In genomic region chr6:107115695-107116327, GRCh38 we compare ENCODE assay signal across 8 cellular contexts. TPM values are rescaled to one million over a fixed set of nuclear protein-coding genes. Genes with fewer than 3 reads are reported as not detected.
DNase-seq lines count a peak whose midpoint lies in the region; ATAC-seq and TF ChIP-seq lines count a peak whose summit lies in the region.

No MANE protein-coding gene starts in this region.

- peaks cover 20% of the 10 kb centered on the region for H3K4me1 Mint-ChIP-seq in nephron

- 0 to 1% methylated on average over 8 to 28 of the region's 45 CpGs for WGBS in upper lobe of left lung, 2 donors

- peaks cover 32% of the 10 kb centered on the region for H3F3A ChIP-seq in DOHH2 (ENCODE audit: control insufficient read depth, insufficient read depth)

- H3K36me3 ChIP-seq in DOHH2 (ENCODE audit: control insufficient read depth, low read length) (no peaks in the 10 kb centered on the region), upper lobe of left lung (no peaks in the 10 kb centered on the region)

- H3K27me3 Mint-ChIP-seq in nephron (ENCODE audit: low read depth) = peaks cover 20% of the 10 kb centered on the region

- no peaks in the 10 kb centered on the region for H4K20me1 ChIP-seq in DOHH2 (ENCODE audit: control insufficient read depth, insufficient read depth, low read depth, low read length)

- ATAC-seq in upper lobe of left lung (ENCODE audit: low FRiP score in 2 of 2) = peak; percentile 54 to 62
- no peak for ATAC-seq in HG02840 (IDR thresholded peaks at IDR 0.05; ENCODE audit: low FRiP score, unreplicated experiment)

- peak overlapping the region; percentile 88 for H3K4me2 ChIP-seq in DOHH2 (ENCODE audit: low read length)

- H3K4me3 ChIP-seq in DOHH2 (ENCODE audit: low read length) (peak overlapping the region; percentile 87), HFF-Myc (replicated peaks; ENCODE audit: low read depth, low read length) (peak overlapping the region; percentile 60), upper lobe of left lung (peak overlapping the region; percentile 74 to 83 (median 82))

- H3K36me3 Mint-ChIP-seq in nephron (ENCODE audit: low read depth) = no peaks in the 10 kb centered on the region

- H3K9me2 ChIP-seq in DOHH2 (replicated peaks; ENCODE audit: control insufficient read depth, low read length) = no peaks in the 10 kb centered on the region

- H3K27ac Mint-ChIP-seq in nephron = peak overlapping the region; percentile 97 to 99 (median 99)

- peaks cover 18% of the 10 kb centered on the region for H3K79me2 ChIP-seq in DOHH2 (ENCODE audit: control insufficient read depth, low read length)

- H3K4me1 ChIP-seq in DOHH2 (ENCODE audit: control insufficient read depth, low read length) (peaks cover 52% of the 10 kb centered on the region), upper lobe of left lung (peaks cover 13 to 24% (median 20%) of the 10 kb centered on the region in 4 donors)

- peak overlapping the region; percentile 90 to 94 (median 94) for H3K4me3 Mint-ChIP-seq in nephron

- TF ChIP-seq POLR2A in upper lobe of left lung (IDR thresholded peaks at IDR 0.05) = no peak

- H3K27ac ChIP-seq in DOHH2 (ENCODE audit: low read depth, low read length) = peak overlapping the region; percentile 89
- peak overlapping the region in 3 of 4 donors; percentile 58 to 74 (median 61) for H3K27ac ChIP-seq in upper lobe of left lung

- H3K27me3 ChIP-seq in DOHH2 (ENCODE audit: control insufficient read depth, low read length) (no peaks in the 10 kb centered on the region), upper lobe of left lung (peaks cover 0 to 2% (median 0%) of the 10 kb centered on the region in 4 donors)

- H3K9me3 Mint-ChIP-seq in nephron = no peaks in the 10 kb centered on the region

- DNase-seq in HFF-Myc (ENCODE audit: extremely low read depth, low read depth) (no peak), NCI-H345 (lab: John Stamatoyannopoulos, UW) (peak; percentile 68), fibroblast of peridontal ligament (ENCODE audit: extremely low read depth) (peak; percentile 16), upper lobe of left lung (peak; percentile 57 to 87)
- DNase-seq in activated CD8-positive, alpha-beta memory T cell treated with anti-CD3 and anti-CD28 coated beads, Interleukin-2, amount 50 U/mL, for 48 hours = peak; percentile 73

- H3K9me3 ChIP-seq in DOHH2 (ENCODE audit: control insufficient read depth, insufficient read depth, low read length) (no peaks in the 10 kb centered on the region), upper lobe of left lung (no peaks in the 10 kb centered on the region)

- TF ChIP-seq EP300 in upper lobe of left lung (IDR thresholded peaks at IDR 0.05) = no peak

- TF ChIP-seq CTCF in DOHH2 (IDR thresholded peaks at IDR 0.05; ENCODE audit: low read depth, low read length, poor library complexity, severe bottlenecking) (no peak), HFF-Myc (IDR thresholded peaks at IDR 0.05; ENCODE audit: low read depth, low read length, missing control alignments) (no peak), nephron (IDR thresholded peaks at IDR 0.05; ENCODE audit: unreplicated experiment in 3 of 3) (no peak), upper lobe of left lung (IDR thresholded peaks at IDR 0.05) (no peak)

RNA-seq across cellular contexts. Expression of gene BEND3, which starts 0.5 kb away (rescaled TPM):
- total RNA-seq in upper lobe of left lung = 1 to 10 TPM; 2.1 to 5.8 (median 3.1) TPM
